ENCODE assay signal across 28 cellular contexts in genomic region chr1:33021567-33022431, GRCh38. TPM values are rescaled to one million over a fixed set of nuclear protein-coding genes. Genes with fewer than 3 reads are reported as not detected.
A peak's percentile ranks its signal among the peaks of the same experiment; 100 is the strongest.
DNase-seq lines count a peak whose midpoint lies in the region; ATAC-seq, FAIRE-seq and TF ChIP-seq lines count a peak whose summit lies in the region.
"Had no signal": no experiment of that assay in that cellular context is flagged by ENCODE, and none has a peak within 500 bp of the region (broad histone marks: within the 10 kb centered on the region; RNA-seq: fewer than 3 reads in every experiment).

No MANE protein-coding gene starts in this region.

- H3K27ac Mint-ChIP-seq in activated naive CD8-positive, alpha-beta T cell: peak overlapping the region; percentile 47
- H3K27ac Mint-ChIP-seq in activated naive CD8-positive, alpha-beta T cell treated with anti-CD3 and anti-CD28 coated beads, Interleukin-2, amount 50 U/mL, for 24 hours: no peak overlapping the region
- H3K27ac Mint-ChIP-seq: WTC11 had no signal

- 97% methylated on average over 4 of the region's 4 CpGs for whole genome bisulfite sequencing in HepG2 (ENCODE audit: low lambda C conversion rate)
- 48 to 76% (median 62%) methylated on average over 4 of the region's 4 CpGs for WGBS in small intestine, 3 donors

- TF ChIP-seq POLR2A in Peyer's patch (IDR thresholded peaks at IDR 0.05) (no peak), HepG2 (IDR thresholded peaks at IDR 0.05; ENCODE audit: insufficient read depth in 1 of 2, low read depth in 2 of 2, low read length in 2 of 2) (no peak)

- BruUV-seq in HepG2 (replicated peaks; lab: Mats Ljungman, UMichigan): no TSS peak

- H3K4me2 ChIP-seq in HepG2 (ENCODE audit: low read depth, low read length): no peak overlapping the region

- peaks cover 16% of the 10 kb centered on the region for H3K36me3 Mint-ChIP-seq in activated naive CD8-positive, alpha-beta T cell
- peaks cover 78% of the 10 kb centered on the region for H3K36me3 Mint-ChIP-seq in activated naive CD8-positive, alpha-beta T cell treated with anti-CD3 and anti-CD28 coated beads, Interleukin-2, amount 50 U/mL, for 24 hours (ENCODE audit: low read depth)

- H3K79me2 ChIP-seq in HepG2 (ENCODE audit: insufficient read depth, low read length): peaks cover 15% of the 10 kb centered on the region

- H3K36me3 ChIP-seq in Peyer's patch (peaks cover 0 to 55% (median 0%) of the 10 kb centered on the region in 3 donors), HepG2 (replicated peaks in 1 of 2; ENCODE audit: control insufficient read depth in 1 of 2, insufficient read depth in 2 of 2, low read length in 2 of 2) (peaks cover 29 to 76% of the 10 kb centered on the region in 2 experiments), small intestine (ENCODE audit: control insufficient read depth in 2 of 2, insufficient read depth in 2 of 2, low read length in 2 of 2) (peaks cover 18 to 22% of the 10 kb centered on the region in 2 donors)

- in situ Hi-C loops in HepG2 (cut with HindIII; ENCODE audit: extremely low pct_ligation_motif_present, low pct_unique_long_range_greater_than_20kb): no loop called here

- no peak overlapping the region for H2AFZ ChIP-seq in HepG2 (ENCODE audit: low read length)

- no peaks in the 10 kb centered on the region for H3K9me3 Mint-ChIP-seq in activated naive CD8-positive, alpha-beta T cell (ENCODE audit: low read depth)
- H3K9me3 Mint-ChIP-seq in activated naive CD8-positive, alpha-beta T cell treated with anti-CD3 and anti-CD28 coated beads, Interleukin-2, amount 50 U/mL, for 24 hours: no peaks in the 10 kb centered on the region
- H3K9me3 Mint-ChIP-seq: activated CD4-positive, alpha-beta T cell treated with anti-CD3 and anti-CD28 coated beads, Interleukin-2, amount 10 ng/mL, durations not matched to agents 24 days and 14 days; WTC11 had no signal

- peaks cover 9% of the 10 kb centered on the region; the same call in 1 of the 2 replicates for H4K20me1 ChIP-seq in HepG2 (ENCODE audit: insufficient read depth, low read length)

- no peak for TF ChIP-seq CTCF in Peyer's patch (IDR thresholded peaks at IDR 0.05)
- TF ChIP-seq CTCF in HepG2 (CRISPR knock-in tag; IDR thresholded peaks at IDR 0.05): no peak

- peaks cover 31% of the 10 kb centered on the region for H3K4me1 Mint-ChIP-seq in activated naive CD8-positive, alpha-beta T cell (ENCODE audit: low read depth)
- peaks cover 49% of the 10 kb centered on the region for H3K4me1 Mint-ChIP-seq in activated naive CD8-positive, alpha-beta T cell treated with anti-CD3 and anti-CD28 coated beads, Interleukin-2, amount 50 U/mL, for 24 hours

- ATAC-seq in activated naive CD8-positive, alpha-beta T cell treated with anti-CD3 and anti-CD28 coated beads, Interleukin-2, amount 50 U/mL, for 24 hours: no peak
- ATAC-seq in HepG2 (no peak), GM18867 (IDR thresholded peaks at IDR 0.05; ENCODE audit: unreplicated experiment) (no peak), HG03439 (IDR thresholded peaks at IDR 0.05; ENCODE audit: unreplicated experiment) (no peak)
- ATAC-seq: right cardiac atrium; stimulated activated naive CD8-positive, alpha-beta T cell treated with anti-CD3 and anti-CD28 coated beads, Interleukin-15, Interleukin-2, amounts not matched to agents 100 U/mL and 50 U/mL, for 24 hours; WTC11 had no signal

- no peak for DNase-seq in activated naive CD8-positive, alpha-beta T cell treated with anti-CD3 and anti-CD28 coated beads, Interleukin-2, amount 50 U/mL, for 24 hours
- DNase-seq in Peyer's patch (peak in 1 of 3 donors; percentile 74), HepG2 (ENCODE audit: low spot score) (no peak), small intestine (peak; percentile 88), HK-2 (ENCODE audit: unreplicated experiment) (no peak)
- DNase-seq: ACHN; activated CD4-positive, alpha-beta T cell treated with anti-CD3 and anti-CD28 coated beads, Interleukin-2, amount 10 ng/mL, durations not matched to agents 24 days and 14 days; activated naive CD4-positive, alpha-beta T cell; activated T-cell treated with anti-CD3 and anti-CD28 coated beads, Interleukin-2, amount 50 U/mL, for 48 hours; amniotic stem cell; brain microvascular endothelial cell; hippocampal formation; NCI-H1092; NCI-H1694 treated with DMSO at 0.1 percent for 48 hours; NCI-H82; posterior cingulate gyrus; right cardiac atrium; spleen; stimulated activated CD4-positive, alpha-beta T cell treated with anti-CD3 and anti-CD28 coated beads, Interleukin-2, amount 100 ng/mL, for 24 hours; stimulated activated naive CD8-positive, alpha-beta T cell treated with anti-CD3 and anti-CD28 coated beads, Interleukin-15, Interleukin-2, amounts not matched to agents 100 U/mL and 50 U/mL, for 24 hours; tibial artery had no signal

- H3K27me3 ChIP-seq in Peyer's patch (no peaks in the 10 kb centered on the region), HepG2 (ENCODE audit: control insufficient read depth in 1 of 2, insufficient read depth in 2 of 2, low read length in 2 of 2) (no peaks in the 10 kb centered on the region), small intestine (ENCODE audit: control insufficient read depth in 2 of 2, insufficient read depth in 2 of 2, low read length in 2 of 2) (no peaks in the 10 kb centered on the region)
- H3K27me3 ChIP-seq: brain microvascular endothelial cell, spleen, tibial artery had no signal

- no peak for TF ChIP-seq EP300 in HepG2 (IDR thresholded peaks at IDR 0.05; ENCODE audit: low read depth in 2 of 2, low read length in 2 of 2)
- TF ChIP-seq EP300 in HepG2 (CRISPR knock-in tag; IDR thresholded peaks at IDR 0.05; ENCODE audit: borderline replicate concordance): no peak

- no peaks in the 10 kb centered on the region for H3K27me3 Mint-ChIP-seq in activated naive CD8-positive, alpha-beta T cell
- no peaks in the 10 kb centered on the region for H3K27me3 Mint-ChIP-seq in activated naive CD8-positive, alpha-beta T cell treated with anti-CD3 and anti-CD28 coated beads, Interleukin-2, amount 50 U/mL, for 24 hours
- H3K27me3 Mint-ChIP-seq: activated CD4-positive, alpha-beta T cell treated with anti-CD3 and anti-CD28 coated beads, Interleukin-2, amount 10 ng/mL, durations not matched to agents 24 days and 14 days had no signal

- H3K4me3 ChIP-seq in Peyer's patch (no peak overlapping the region), HepG2 (replicated peaks in 1 of 3; ENCODE audit: insufficient read depth in 1 of 3, low read depth in 2 of 3, low read length in 3 of 3) (no peak overlapping the region), small intestine (ENCODE audit: low read depth in 1 of 2, low read length in 2 of 2) (no peak overlapping the region)
- H3K4me3 ChIP-seq: HAP-1, spleen, tibial artery had no signal

- TF ChIP-seq RAD21 in HepG2 (CRISPR knock-in tag; IDR thresholded peaks at IDR 0.05): no peak

- H3K27ac ChIP-seq in Peyer's patch: peak overlapping the region in 3 of 4 donors; percentile 58 to 88 (median 84)
- H3K27ac ChIP-seq in HepG2 (ENCODE audit: extremely low read length, insufficient read depth, low read length): no peak overlapping the region
- peak overlapping the region; percentile 40 to 73 for H3K27ac ChIP-seq in small intestine (ENCODE audit: low read depth in 1 of 2, low read length in 1 of 2)
- H3K27ac ChIP-seq: brain microvascular endothelial cell, RWPE1, tibial artery had no signal

- CTCF ChIA-PET in HepG2 (lab: Yijun Ruan, JAX; ENCODE audit: low intra/inter-chr PET ratio, low total read pairs): no interaction called here

- POLR2A ChIA-PET in HepG2 (lab: Yijun Ruan, JAX): no interaction called here

- H3K4me1 ChIP-seq in Peyer's patch (peaks cover 0 to 24% (median 4%) of the 10 kb centered on the region in 4 donors), HepG2 (ENCODE audit: insufficient read depth, low read length) (peaks cover 25% of the 10 kb centered on the region), small intestine (ENCODE audit: control insufficient read depth in 2 of 2, insufficient read depth in 1 of 2, low read depth in 1 of 2, low read length in 1 of 2) (peaks cover 0 to 4% of the 10 kb centered on the region in 2 donors)
- H3K4me1 ChIP-seq: tibial artery had no signal

- H3K4me3 Mint-ChIP-seq in activated naive CD8-positive, alpha-beta T cell: no peak overlapping the region
- H3K4me3 Mint-ChIP-seq in activated naive CD8-positive, alpha-beta T cell treated with anti-CD3 and anti-CD28 coated beads, Interleukin-2, amount 50 U/mL, for 24 hours: no peak overlapping the region
- H3K4me3 Mint-ChIP-seq: activated CD4-positive, alpha-beta T cell treated with anti-CD3 and anti-CD28 coated beads, Interleukin-2, amount 10 ng/mL, durations not matched to agents 24 days and 14 days; WTC11 had no signal

- FAIRE-seq in HepG2 (lab: Jason Lieb, UNC) (no peak), small intestine (lab: Jason Lieb, UNC) (no peak)
- FAIRE-seq: GM12891 had no signal

- intact Hi-C loops in HepG2 (cut with micrococcal nuclease; ENCODE audit: unreplicated experiment): no loop called here

- H3K9me3 ChIP-seq in Peyer's patch: no peaks in the 10 kb centered on the region
- no peaks in the 10 kb centered on the region for H3K9me3 ChIP-seq in HepG2 (ENCODE audit: low read length)
- H3K9me3 ChIP-seq in small intestine (ENCODE audit: control insufficient read depth, low read depth): no peaks in the 10 kb centered on the region
- H3K9me3 ChIP-seq: HAP-1, spleen, tibial artery had no signal

- H3K9ac ChIP-seq in HepG2 (ENCODE audit: insufficient read depth, low read depth, low read length): no peak overlapping the region

RNA-seq across cellular contexts. Expression of gene AK2, which starts 14.9 kb away (rescaled TPM):
- total RNA-seq in Peyer's patch (100 to 1,000 TPM; 273 to 366 (median 293) TPM), HepG2 (2016; rRNA removed; fragmentation: Illumina TruSeq; extraction: Trizol) (188 and 241 TPM in 2 replicates)
- total RNA-seq in HepG2 (2016; cell fraction: cytosol; rRNA removed; fragmentation: Illumina TruSeq; extraction: Trizol; ENCODE audit: low read depth): 52.1 and 74.6 TPM in 2 replicates
- total RNA-seq in HepG2 (2016; cell fraction: insoluble cytoplasmic fraction; rRNA removed; fragmentation: Illumina TruSeq; extraction: Trizol): 187 and 275 TPM in 2 replicates
- total RNA-seq in HepG2 (2016; cell fraction: membrane; rRNA removed; fragmentation: Illumina TruSeq; extraction: Trizol): 66.1 and 71.1 TPM in 2 replicates
- 105 and 106 TPM in 2 replicates for total RNA-seq in HepG2 (2016; cell fraction: nucleus; rRNA removed; fragmentation: Illumina TruSeq; extraction: Trizol)
- polyA plus RNA-seq in HepG2 (2011; rRNA removed) (163 and 170 TPM in 2 replicates), small intestine (100 to 1,000 TPM; 180 to 208 (median 202) TPM)
- polyA plus RNA-seq in HepG2 (2011; cell fraction: cytosol; rRNA removed): 225 and 227 TPM in 2 replicates
- 171 and 188 TPM in 2 replicates for polyA plus RNA-seq in HepG2 (2011; cell fraction: nucleus; rRNA removed)
- 124 and 158 TPM in 2 replicates for polyA plus RNA-seq in HepG2 (2012)
- 51.9 and 61.1 TPM in 2 replicates for polyA plus RNA-seq in HepG2 (2016; cell fraction: cytosol; fragmentation: Illumina TruSeq; extraction: Trizol; ENCODE audit: low read depth)
- polyA plus RNA-seq in HepG2 (2016; cell fraction: insoluble cytoplasmic fraction; fragmentation: Illumina TruSeq; extraction: Trizol; ENCODE audit: low read depth): 273 and 291 TPM in 2 replicates
- polyA plus RNA-seq in HepG2 (2016; cell fraction: membrane; fragmentation: Illumina TruSeq; extraction: Trizol; ENCODE audit: low read depth): 58.4 and 63.7 TPM in 2 replicates
- polyA plus RNA-seq in HepG2 (2016; cell fraction: nucleus; fragmentation: Illumina TruSeq; extraction: Trizol; ENCODE audit: insufficient read depth, low read depth): 152 and 193 TPM in 2 replicates
- 55.0 and 146 TPM in 2 replicates for polyA minus RNA-seq in HepG2 (2011; rRNA and poly(A)+ RNA removed; ENCODE audit: low replicate concordance)
- polyA minus RNA-seq in HepG2 (2011; cell fraction: cytosol; rRNA and poly(A)+ RNA removed): 54.3 and 66.4 TPM in 2 replicates
- 96.8 and 148 TPM in 2 replicates for polyA minus RNA-seq in HepG2 (2011; cell fraction: nucleus; rRNA and poly(A)+ RNA removed)

RNA-seq across cellular contexts. Expression of gene RNF19B, which starts 57.2 kb away (rescaled TPM):
- 10 to 100 TPM; 28.1 to 62.1 (median 54.6) TPM for total RNA-seq in Peyer's patch
- 15.3 and 16.3 TPM in 2 replicates for total RNA-seq in HepG2 (2016; rRNA removed; fragmentation: Illumina TruSeq; extraction: Trizol)
- total RNA-seq in HepG2 (2016; cell fraction: cytosol; rRNA removed; fragmentation: Illumina TruSeq; extraction: Trizol; ENCODE audit: low read depth): 14.7 and 15.7 TPM in 2 replicates
- 14.5 and 14.7 TPM in 2 replicates for total RNA-seq in HepG2 (2016; cell fraction: insoluble cytoplasmic fraction; rRNA removed; fragmentation: Illumina TruSeq; extraction: Trizol)
- 22.4 and 23.5 TPM in 2 replicates for total RNA-seq in HepG2 (2016; cell fraction: membrane; rRNA removed; fragmentation: Illumina TruSeq; extraction: Trizol)
- 7.6 and 10.7 TPM in 2 replicates for total RNA-seq in HepG2 (2016; cell fraction: nucleus; rRNA removed; fragmentation: Illumina TruSeq; extraction: Trizol)
- polyA plus RNA-seq in HepG2 (2011; rRNA removed): 20.9 and 22.5 TPM in 2 replicates
- 20.2 and 22.7 TPM in 2 replicates for polyA plus RNA-seq in HepG2 (2011; cell fraction: cytosol; rRNA removed)
- polyA plus RNA-seq in HepG2 (2011; cell fraction: nucleus; rRNA removed): 11.4 and 11.8 TPM in 2 replicates
- polyA plus RNA-seq in HepG2 (2012): 10.1 and 14.4 TPM in 2 replicates
- polyA plus RNA-seq in HepG2 (2016; cell fraction: cytosol; fragmentation: Illumina TruSeq; extraction: Trizol; ENCODE audit: low read depth): 9.8 and 10.0 TPM in 2 replicates
- polyA plus RNA-seq in HepG2 (2016; cell fraction: insoluble cytoplasmic fraction; fragmentation: Illumina TruSeq; extraction: Trizol; ENCODE audit: low read depth): 17.6 and 20.6 TPM in 2 replicates
- 19.3 and 20.2 TPM in 2 replicates for polyA plus RNA-seq in HepG2 (2016; cell fraction: membrane; fragmentation: Illumina TruSeq; extraction: Trizol; ENCODE audit: low read depth)
- polyA plus RNA-seq in HepG2 (2016; cell fraction: nucleus; fragmentation: Illumina TruSeq; extraction: Trizol; ENCODE audit: insufficient read depth, low read depth): 13.4 and 15.4 TPM in 2 replicates
- 14.9 and 40.6 TPM in 2 replicates for polyA minus RNA-seq in HepG2 (2011; rRNA and poly(A)+ RNA removed; ENCODE audit: low replicate concordance)
- 18.2 and 22.4 TPM in 2 replicates for polyA minus RNA-seq in HepG2 (2011; cell fraction: cytosol; rRNA and poly(A)+ RNA removed)
- polyA minus RNA-seq in HepG2 (2011; cell fraction: nucleus; rRNA and poly(A)+ RNA removed): 13.1 and 17.9 TPM in 2 replicates
- polyA plus RNA-seq in small intestine: 10 to 100 TPM; 20.8 to 29.2 (median 28.9) TPM

RNA-seq across cellular contexts. Expression of gene AZIN2, which starts 59.2 kb away (rescaled TPM):
- total RNA-seq in Peyer's patch (10 to 100 TPM in 1 of 4 donors, 1 to 10 TPM in 2, under 1 TPM in 1; 0.95 to 26.4 (median 2.2) TPM), HepG2 (2016; rRNA removed; fragmentation: Illumina TruSeq; extraction: Trizol) (1.5 and 1.7 TPM in 2 replicates)
- 1.1 and 1.3 TPM in 2 replicates for total RNA-seq in HepG2 (2016; cell fraction: cytosol; rRNA removed; fragmentation: Illumina TruSeq; extraction: Trizol; ENCODE audit: low read depth)
- total RNA-seq in HepG2 (2016; cell fraction: insoluble cytoplasmic fraction; rRNA removed; fragmentation: Illumina TruSeq; extraction: Trizol): 1.1 and 2.1 TPM in 2 replicates
- 1.9 and 3.3 TPM in 2 replicates for total RNA-seq in HepG2 (2016; cell fraction: membrane; rRNA removed; fragmentation: Illumina TruSeq; extraction: Trizol)
- 3.3 and 3.6 TPM in 2 replicates for total RNA-seq in HepG2 (2016; cell fraction: nucleus; rRNA removed; fragmentation: Illumina TruSeq; extraction: Trizol)
- polyA plus RNA-seq in HepG2 (2011; rRNA removed) (3.5 and 5.7 TPM in 2 replicates), small intestine (1 to 10 TPM in 2 of 3 donors, not detected in 1; 1.1 to 1.6 TPM)
- polyA plus RNA-seq in HepG2 (2011; cell fraction: cytosol; rRNA removed): 5.0 and 5.9 TPM in 2 replicates
- 11.6 and 12.5 TPM in 2 replicates for polyA plus RNA-seq in HepG2 (2011; cell fraction: nucleus; rRNA removed)
- polyA plus RNA-seq in HepG2 (2012): 2.4 TPM in 2 replicates
- 1.2 and 2.1 TPM in 2 replicates for polyA plus RNA-seq in HepG2 (2016; cell fraction: cytosol; fragmentation: Illumina TruSeq; extraction: Trizol; ENCODE audit: low read depth)
- polyA plus RNA-seq in HepG2 (2016; cell fraction: insoluble cytoplasmic fraction; fragmentation: Illumina TruSeq; extraction: Trizol; ENCODE audit: low read depth): 1.7 and 1.8 TPM in 2 replicates
- polyA plus RNA-seq in HepG2 (2016; cell fraction: membrane; fragmentation: Illumina TruSeq; extraction: Trizol; ENCODE audit: low read depth): 1.5 and 3.1 TPM in 2 replicates
- polyA plus RNA-seq in HepG2 (2016; cell fraction: nucleus; fragmentation: Illumina TruSeq; extraction: Trizol; ENCODE audit: insufficient read depth, low read depth): 3.6 and 5.6 TPM in 2 replicates
- polyA minus RNA-seq in HepG2 (2011; rRNA and poly(A)+ RNA removed; ENCODE audit: low replicate concordance): 0.12 and 8.6 TPM in 2 replicates
- 2.1 and 3.6 TPM in 2 replicates for polyA minus RNA-seq in HepG2 (2011; cell fraction: cytosol; rRNA and poly(A)+ RNA removed)
- polyA minus RNA-seq in HepG2 (2011; cell fraction: nucleus; rRNA and poly(A)+ RNA removed): 8.3 and 8.8 TPM in 2 replicates
